10 cellular contexts compared by ENCODE assay signal in genomic region chr18:9684901-9685738, GRCh38. TPM values are rescaled to one million over a fixed set of nuclear protein-coding genes. Genes with fewer than 3 reads are reported as not detected.
DNase-seq lines count a peak whose midpoint lies in the region; ATAC-seq and TF ChIP-seq lines count a peak whose summit lies in the region.
"Had no signal": no experiment of that assay in that cellular context is flagged by ENCODE, and none has a peak within 500 bp of the region (broad histone marks: within the 10 kb centered on the region; RNA-seq: fewer than 3 reads in every experiment).

No MANE protein-coding gene starts in this region.

- H3K4me3 ChIP-seq in DND-41 (ENCODE audit: low read depth in 1 of 2, low read length in 2 of 2) (peak overlapping the region in 1 of 2 experiments; percentile 2; a peak in 2 of 4 replicates), PC-9 (no peak overlapping the region), fibroblast of mammary gland (ENCODE audit: control insufficient read depth, low read depth, low read length) (no peak overlapping the region), BE2C (ENCODE audit: low read depth, low read length) (no peak overlapping the region)

- no peak overlapping the region for H3K4me3 Mint-ChIP-seq in activated T-helper 2 cell treated with anti-CD3 and anti-CD28 coated beads, Interferon-gamma antibody, Interleukin-2, Interleukin-4, amounts not matched to agents 10 μg/mL and 5 μg/mL and 100 μg/mL, durations not matched to agents 14 hours and 24 hours and 36 hours (ENCODE audit: low read depth)

- no peaks in the 10 kb centered on the region for H3K9me3 Mint-ChIP-seq in activated T-helper 2 cell treated with anti-CD3 and anti-CD28 coated beads, Interferon-gamma antibody, Interleukin-2, Interleukin-4, amounts not matched to agents 10 μg/mL and 5 μg/mL and 100 μg/mL, durations not matched to agents 14 hours and 24 hours and 36 hours

- no peaks in the 10 kb centered on the region for H3K79me2 ChIP-seq in DND-41 (ENCODE audit: insufficient read depth, low read length)
- no peaks in the 10 kb centered on the region for H3K79me2 ChIP-seq in PC-9 (ENCODE audit: low read depth)

- peak overlapping the region; percentile 1; the same call in 1 of the 2 replicates for H3K9ac ChIP-seq in DND-41 (ENCODE audit: low read depth, low read length)

- H3K27me3 ChIP-seq in DND-41 (ENCODE audit: insufficient read depth, low read length, poor library complexity), result no peaks in the 10 kb centered on the region
- H3K27me3 ChIP-seq in PC-9 (ENCODE audit: insufficient read depth, low read depth), result no peaks in the 10 kb centered on the region
- H3K27me3 ChIP-seq in BE2C, result no peaks in the 10 kb centered on the region
- no peaks in the 10 kb centered on the region for H3K27me3 ChIP-seq in foreskin keratinocyte

- H3K4me2 ChIP-seq in DND-41 (ENCODE audit: insufficient read depth, low read length) (peak overlapping the region; percentile 56), PC-9 (no peak overlapping the region)

- no peak for TF ChIP-seq CTCF in DND-41 (IDR thresholded peaks at IDR 0.05; ENCODE audit: borderline replicate concordance, extremely low read depth, low read length, poor library complexity, severe bottlenecking)
- TF ChIP-seq CTCF in PC-9 (conservative IDR thresholded peaks at IDR 0.05), result no peak
- TF ChIP-seq CTCF in fibroblast of mammary gland (conservative IDR thresholded peaks at IDR 0.05; ENCODE audit: control insufficient read depth, insufficient read depth, low read depth, low read length), result no peak
- no peak for TF ChIP-seq CTCF in BE2C (IDR thresholded peaks at IDR 0.05; ENCODE audit: low read depth, low read length)
- no peak for TF ChIP-seq CTCF in foreskin keratinocyte (conservative IDR thresholded peaks at IDR 0.05)

- H3K4me1 Mint-ChIP-seq in activated T-helper 2 cell treated with anti-CD3 and anti-CD28 coated beads, Interferon-gamma antibody, Interleukin-2, Interleukin-4, amounts not matched to agents 10 μg/mL and 5 μg/mL and 100 μg/mL, durations not matched to agents 14 hours and 24 hours and 36 hours (ENCODE audit: low read depth), result peaks cover 10% of the 10 kb centered on the region

- H3K27ac Mint-ChIP-seq in activated T-helper 2 cell treated with anti-CD3 and anti-CD28 coated beads, Interferon-gamma antibody, Interleukin-2, Interleukin-4, amounts not matched to agents 10 μg/mL and 5 μg/mL and 100 μg/mL, durations not matched to agents 14 hours and 24 hours and 36 hours, result no peak overlapping the region

- CTCF ChIA-PET in PC-9 (lab: Charles Lee), result interaction anchor here (1.1 to 2.7 kb wide), 2 partner anchors 37 to 110 kb away, joined by 6 to 27 read pairs; no protein-coding TSS in a partner anchor

- BruUV-seq in PC-9 (replicated peaks; lab: Mats Ljungman, UMichigan), result no TSS peak

- no peaks in the 10 kb centered on the region for H3K9me2 ChIP-seq in PC-9 (ENCODE audit: insufficient read depth)

- H3K27me3 Mint-ChIP-seq in activated T-helper 2 cell treated with anti-CD3 and anti-CD28 coated beads, Interferon-gamma antibody, Interleukin-2, Interleukin-4, amounts not matched to agents 10 μg/mL and 5 μg/mL and 100 μg/mL, durations not matched to agents 14 hours and 24 hours and 36 hours (ENCODE audit: low read depth), result peaks cover 31% of the 10 kb centered on the region

- H3K4me1 ChIP-seq in DND-41 (ENCODE audit: insufficient read depth, low read length) (peaks cover 26% of the 10 kb centered on the region), PC-9 (replicated peaks; ENCODE audit: insufficient read depth) (peaks cover 32% of the 10 kb centered on the region), BE2C (no peaks in the 10 kb centered on the region), foreskin keratinocyte (peaks cover 4% of the 10 kb centered on the region)

- intact Hi-C loops in PC-9 (cut with micrococcal nuclease; ENCODE audit: unreplicated experiment), result loop anchor here (1.0 to 10.0 kb wide), 7 partner anchors 37 to 1030 kb away; partner anchors contain the start of gene ANKRD12
- intact Hi-C loops in activated T-helper 2 cell treated with anti-CD3 and anti-CD28 coated beads, Interferon-gamma antibody, Interleukin-2, Interleukin-4, amounts not matched to agents 10 μg/mL and 5 μg/mL and 100 μg/mL, durations not matched to agents 14 hours and 24 hours and 36 hours (cut with micrococcal nuclease), result no loop called here

- H3F3A ChIP-seq in PC-9 (ENCODE audit: insufficient read depth, low read depth), result peaks cover 9% of the 10 kb centered on the region; the same call in 1 of the 2 replicates

- no peaks in the 10 kb centered on the region for H3K36me3 ChIP-seq in DND-41 (ENCODE audit: insufficient read depth, low read length)
- no peaks in the 10 kb centered on the region for H3K36me3 ChIP-seq in PC-9 (ENCODE audit: low read depth)
- H3K36me3 ChIP-seq in BE2C, result no peaks in the 10 kb centered on the region

- peak; percentile 47 for DNase-seq in DND-41
- no peak for DNase-seq in PC-9
- peak; percentile 79 for DNase-seq in fibroblast of mammary gland (ENCODE audit: low read depth)
- peak; percentile 25 for DNase-seq in pons (ENCODE audit: low spot score)
- DNase-seq in T1000 (lab: John Stamatoyannopoulos, UW), result no peak
- DNase-seq in activated T-helper 2 cell treated with anti-CD3 and anti-CD28 coated beads, Interferon-gamma antibody, Interleukin-2, Interleukin-4, amounts not matched to agents 10 μg/mL and 5 μg/mL and 100 μg/mL, durations not matched to agents 14 hours and 24 hours and 36 hours (ENCODE audit: low spot score), result no peak
- no peak for DNase-seq in BE2C
- no peak for DNase-seq in foreskin keratinocyte
- DNase-seq: EL, glutamatergic neuron had no signal

- H2AFZ ChIP-seq in DND-41 (ENCODE audit: low read depth, low read length) (peak overlapping the region; percentile 71), PC-9 (peak overlapping the region; percentile 68; the same call in 1 of the 2 replicates)

- peak overlapping the region; percentile 64 for H3K27ac ChIP-seq in DND-41 (ENCODE audit: low read length)
- no peak overlapping the region; the same call in 1 of the 2 replicates for H3K27ac ChIP-seq in PC-9
- no peak overlapping the region for H3K27ac ChIP-seq in foreskin keratinocyte

- no peaks in the 10 kb centered on the region for H4K20me1 ChIP-seq in DND-41 (ENCODE audit: insufficient read depth, low read length)
- no peaks in the 10 kb centered on the region for H4K20me1 ChIP-seq in PC-9 (ENCODE audit: insufficient read depth)

- H3K9me3 ChIP-seq in DND-41 (ENCODE audit: insufficient read depth, low read length, severe bottlenecking) (no peaks in the 10 kb centered on the region), PC-9 (ENCODE audit: insufficient read depth, low read depth) (no peaks in the 10 kb centered on the region), BE2C (no peaks in the 10 kb centered on the region)

- POLR2A ChIA-PET in PC-9 (lab: Charles Lee; ENCODE audit: unreplicated experiment), result interaction anchor here (0.7 kb wide), 1 partner anchor 143 kb away, joined by 3 read pairs; no protein-coding TSS in a partner anchor

- no peaks in the 10 kb centered on the region for H3K36me3 Mint-ChIP-seq in activated T-helper 2 cell treated with anti-CD3 and anti-CD28 coated beads, Interferon-gamma antibody, Interleukin-2, Interleukin-4, amounts not matched to agents 10 μg/mL and 5 μg/mL and 100 μg/mL, durations not matched to agents 14 hours and 24 hours and 36 hours (ENCODE audit: low read depth)

- peak; percentile 84 for ATAC-seq in DND-41 (ENCODE audit: insufficient read depth, low read depth)
- ATAC-seq in foreskin keratinocyte, result no peak

RNA-seq across cellular contexts. Expression of gene RAB31, which starts 23.0 kb away (rescaled TPM):
- total RNA-seq in PC-9 (2021), result 48.6 and 51.0 TPM in 2 replicates
- total RNA-seq in activated T-helper 2 cell treated with anti-CD3 and anti-CD28 coated beads, Interferon-gamma antibody, Interleukin-2, Interleukin-4, amounts not matched to agents 10 μg/mL and 5 μg/mL and 100 μg/mL, durations not matched to agents 14 hours and 24 hours and 36 hours, result 0.73 and 0.80 TPM in 2 replicates
- 2.4 TPM for polyA plus RNA-seq in BE2C (2012; ENCODE audit: insufficient read depth, insufficient read length, low read depth)
- 35.2 and 51.7 TPM in 2 replicates for total RNA-seq in foreskin keratinocyte
- polyA plus RNA-seq in foreskin keratinocyte, result 19.1 and 23.9 TPM in 2 replicates

Comparison
In these comparisons a context has a peak if more than half of its experiments do, and no peak if none do; other contexts are left out.
1. DNase-seq: peak in DND-41 (single experiment), fibroblast of mammary gland (single experiment) and pons (single experiment); none in PC-9 (0 of 2), T1000 (single experiment), activated T-helper 2 cell treated with anti-CD3 and anti-CD28 coated beads, Interferon-gamma antibody, Interleukin-2, Interleukin-4, amounts not matched to agents 10 μg/mL and 5 μg/mL and 100 μg/mL, durations not matched to agents 14 hours and 24 hours and 36 hours (single experiment), BE2C (single experiment) and foreskin keratinocyte (0 of 2).
2. RNA of gene RAB31, which starts 23.0 kb away (total RNA-seq): 48.6 to 51.0 TPM in PC-9 and 35.2 to 51.7 TPM in foreskin keratinocyte; 0.73 to 0.80 TPM in activated T-helper 2 cell treated with anti-CD3 and anti-CD28 coated beads, Interferon-gamma antibody, Interleukin-2, Interleukin-4, amounts not matched to agents 10 μg/mL and 5 μg/mL and 100 μg/mL, durations not matched to agents 14 hours and 24 hours and 36 hours; every median in the first group is over 10 times any median in the second.